Comparison of ENCODE assay signal across 8 cellular contexts in genomic region chr3:10417849-10418248, GRCh38.
A peak's percentile ranks its signal among the peaks of the same experiment; 100 is the strongest.
DNase-seq lines count a peak whose midpoint lies in the region; ATAC-seq and TF ChIP-seq lines count a peak whose summit lies in the region.

No MANE protein-coding gene starts in this region.

- no peaks in the 10 kb centered on the region for H3K79me2 ChIP-seq in H9 (ENCODE audit: insufficient read depth, low read length)

- H3K56ac ChIP-seq in H9 (ENCODE audit: insufficient read length, low read depth, low read length): no peak overlapping the region

- H3K9me3 ChIP-seq in H9 (ENCODE audit: control insufficient read depth, low read depth, low read length): no peaks in the 10 kb centered on the region

- no peak overlapping the region for H3K14ac ChIP-seq in H9 (ENCODE audit: insufficient read depth, low read length)

- H3K4ac ChIP-seq in H9 (ENCODE audit: low read depth, low read length): no peak overlapping the region

- WGBS in H9 (ENCODE audit: extremely low coverage, insufficient read length, low lambda C conversion rate): no CpG with 5 or more reads among the region's 2 CpGs

- H3K23ac ChIP-seq in H9 (ENCODE audit: insufficient read length, low read depth, low read length): no peak overlapping the region

- H3K4me2 ChIP-seq in H9 (ENCODE audit: insufficient read depth, insufficient read length, low read length): no peak overlapping the region

- DNase-seq in AG20443 (ENCODE audit: low spot score): peak; percentile 36
- no peak for DNase-seq in H9
- DNase-seq in RPMI8226: peak; percentile 38
- DNase-seq in glomerular visceral epithelial cell (ENCODE audit: extremely low spot score): peak; percentile 5
- no peak for DNase-seq in progenitor cell of endocrine pancreas (ENCODE audit: low spot score, unreplicated experiment)
- no peak for DNase-seq in stimulated activated CD4-positive, alpha-beta T cell treated with anti-CD3 and anti-CD28 coated beads, Interleukin-2, amount 100 ng/mL, for 48 hours

- no peak overlapping the region for H2BK5ac ChIP-seq in H9 (ENCODE audit: insufficient read length, low read length)

- no peaks in the 10 kb centered on the region; the same call in 1 of the 2 replicates for H3K27me3 ChIP-seq in H9 (ENCODE audit: insufficient read depth, low read length)

- H3K4me3 Mint-ChIP-seq in H9: no peak overlapping the region
- no peak overlapping the region for H3K4me3 Mint-ChIP-seq in progenitor cell of endocrine pancreas (ENCODE audit: low read depth)

- H3K4me1 Mint-ChIP-seq in H9 (peaks cover 0 to 4% of the 10 kb centered on the region in 2 experiments; a peak in 2 of 4 replicates), progenitor cell of endocrine pancreas (ENCODE audit: low read depth) (no peaks in the 10 kb centered on the region)

- H4K5ac ChIP-seq in H9 (ENCODE audit: insufficient read length, low read depth, low read length): no peak overlapping the region

- H3K4me1 ChIP-seq in H9 (ENCODE audit: insufficient read depth, low read length): no peaks in the 10 kb centered on the region

- H3K36me3 Mint-ChIP-seq in H9 (ENCODE audit: insufficient read depth in 1 of 3, low read depth in 3 of 3) (no peaks in the 10 kb centered on the region), progenitor cell of endocrine pancreas (ENCODE audit: insufficient read depth) (no peaks in the 10 kb centered on the region)

- H3K79me1 ChIP-seq in H9 (ENCODE audit: insufficient read depth, low read depth, low read length, poor library complexity, severe bottlenecking): no peaks in the 10 kb centered on the region

- peaks cover 2% of the 10 kb centered on the region for H3K23me2 ChIP-seq in H9 (ENCODE audit: insufficient read length, low read depth, low read length, poor library complexity, severe bottlenecking)

- no peak overlapping the region for H2BK15ac ChIP-seq in H9 (ENCODE audit: low read depth, low read length)

- H3K18ac ChIP-seq in H9 (ENCODE audit: insufficient read length, low read depth, low read length): no peak overlapping the region

- no peak for ATAC-seq in HG03442 (IDR thresholded peaks at IDR 0.05; ENCODE audit: unreplicated experiment)
- no peak for ATAC-seq in HG03039 (IDR thresholded peaks at IDR 0.05; ENCODE audit: unreplicated experiment)

- H3K27me3 Mint-ChIP-seq in H9 (ENCODE audit: low read depth) (peaks cover 5% of the 10 kb centered on the region; the same call in 1 of the 2 replicates), progenitor cell of endocrine pancreas (peaks cover 16% of the 10 kb centered on the region)

- H4K91ac ChIP-seq in H9 (ENCODE audit: insufficient read length, low read depth, low read length): no peak overlapping the region

- H2BK20ac ChIP-seq in H9 (ENCODE audit: low read depth, low read length, poor library complexity, severe bottlenecking): no peak overlapping the region

- H2BK12ac ChIP-seq in H9 (ENCODE audit: insufficient read length, low read depth, low read length): no peak overlapping the region

- no peak overlapping the region for H3T11ph ChIP-seq in H9 (ENCODE audit: low read length)

- H3K9me3 Mint-ChIP-seq in H9: no peaks in the 10 kb centered on the region
- H3K9me3 Mint-ChIP-seq in progenitor cell of endocrine pancreas (ENCODE audit: low read depth): no peaks in the 10 kb centered on the region

- H3K27ac ChIP-seq in H9 (ENCODE audit: insufficient read length, low read depth, low read length): no peak overlapping the region

- H3K27ac Mint-ChIP-seq in H9 (no peak overlapping the region), progenitor cell of endocrine pancreas (no peak overlapping the region)

- no peak overlapping the region for H2AK5ac ChIP-seq in H9 (ENCODE audit: insufficient read length, low read length)

- H2BK120ac ChIP-seq in H9 (ENCODE audit: low read depth, low read length, poor library complexity, severe bottlenecking): no peak overlapping the region

- H3K9ac ChIP-seq in H9 (ENCODE audit: extremely low read depth, insufficient read length, low read length): no peak overlapping the region

- no peak overlapping the region for H2AFZ ChIP-seq in H9 (ENCODE audit: low read length)

- H4K8ac ChIP-seq in H9 (replicated peaks; ENCODE audit: insufficient read length, low read depth, low read length): no peak overlapping the region

- TF ChIP-seq CTCF in H9 (conservative IDR thresholded peaks at IDR 0.05) (peak; percentile 28; the same call in 2 of the 3 replicates), progenitor cell of endocrine pancreas (IDR thresholded peaks at IDR 0.05; ENCODE audit: unreplicated experiment) (no peak)

- H4K20me1 ChIP-seq in H9 (ENCODE audit: control insufficient read depth, insufficient read depth, insufficient read length): no peaks in the 10 kb centered on the region

Comparison
In these comparisons a context has a peak if more than half of its experiments do, and no peak if none do; other contexts are left out.
1. DNase-seq: peak in AG20443 (single experiment), RPMI8226 (single experiment) and glomerular visceral epithelial cell (single experiment); none in H9 (single experiment), progenitor cell of endocrine pancreas (single experiment) and stimulated activated CD4-positive, alpha-beta T cell treated with anti-CD3 and anti-CD28 coated beads, Interleukin-2, amount 100 ng/mL, for 48 hours (0 of 2).